11 cellular contexts compared by ENCODE assay signal in genomic region chr3:72960812-72961518, GRCh38. TPM values are rescaled to one million over a fixed set of nuclear protein-coding genes. Genes with fewer than 3 reads are reported as not detected.
DNase-seq lines count a peak whose midpoint lies in the region; ATAC-seq, FAIRE-seq and TF ChIP-seq lines count a peak whose summit lies in the region.
"Had no signal": no experiment of that assay in that cellular context is flagged by ENCODE, and none has a peak within 500 bp of the region (broad histone marks: within the 10 kb centered on the region; RNA-seq: fewer than 3 reads in every experiment).

No MANE protein-coding gene starts in this region.

- H3K4me3 ChIP-seq in right atrium auricular region = no peak overlapping the region

- ATAC-seq in activated T-cell treated with anti-CD3 and anti-CD28 coated beads, Interleukin-2, amount 50 U/mL, for 72 hours (replicated peaks in 1 of 2) = peak; percentile 54 to 59
- no peak for ATAC-seq in natural killer cell treated with Interleukin-12 subunit alpha and Interleukin-12 subunit beta and Interleukin-15 and Interleukin-18, amount 100 ng/mL, for 72 hours

- peaks cover 33% of the 10 kb centered on the region for H3K4me1 Mint-ChIP-seq in activated naive CD4-positive, alpha-beta T cell treated with anti-CD3 and anti-CD28 coated beads, Interleukin-2, amount 50 U/mL, for 24 hours
- peaks cover 39% of the 10 kb centered on the region for H3K4me1 Mint-ChIP-seq in activated T-cell treated with anti-CD3 and anti-CD28 coated beads, Interleukin-2, amount 50 U/mL, for 72 hours (ENCODE audit: low read depth)
- peaks cover 7 to 17% of the 10 kb centered on the region in 2 donors for H3K4me1 Mint-ChIP-seq in natural killer cell treated with Interleukin-12 subunit alpha and Interleukin-12 subunit beta and Interleukin-15 and Interleukin-18, amount 100 ng/mL, for 72 hours (ENCODE audit: low read depth in 2 of 2)

- H3K4me3 Mint-ChIP-seq in activated naive CD4-positive, alpha-beta T cell treated with anti-CD3 and anti-CD28 coated beads, Interleukin-2, amount 50 U/mL, for 24 hours = no peak overlapping the region
- peak overlapping the region; percentile 23 to 37 for H3K4me3 Mint-ChIP-seq in activated T-cell treated with anti-CD3 and anti-CD28 coated beads, Interleukin-2, amount 50 U/mL, for 72 hours
- H3K4me3 Mint-ChIP-seq in natural killer cell treated with Interleukin-12 subunit alpha and Interleukin-12 subunit beta and Interleukin-15 and Interleukin-18, amount 100 ng/mL, for 72 hours = no peak overlapping the region
- H3K4me3 Mint-ChIP-seq: memory B cell had no signal

- no peak for DNase-seq in activated naive CD4-positive, alpha-beta T cell (lab: John Stamatoyannopoulos, UW)
- peak; percentile 25 to 28 for DNase-seq in activated T-cell treated with anti-CD3 and anti-CD28 coated beads, Interleukin-2, amount 50 U/mL, for 72 hours
- peak; percentile 79 for DNase-seq in right atrium auricular region (ENCODE audit: low spot score)
- DNase-seq in superior temporal gyrus (ENCODE audit: extremely low spot score) = peak; percentile 69
- no peak for DNase-seq in C1 segment of cervical spinal cord (lab: John Stamatoyannopoulos, UW)
- DNase-seq in natural killer cell treated with Interleukin-12 subunit alpha and Interleukin-12 subunit beta and Interleukin-15 and Interleukin-18, amount 100 ng/mL, for 72 hours (ENCODE audit: low spot score) = no peak
- no peak for DNase-seq in urothelium cell line (ENCODE audit: low spot score)
- DNase-seq: DMS 273 treated with DMSO at 0.1 percent for 48 hours had no signal

- no peaks in the 10 kb centered on the region for H3K27me3 Mint-ChIP-seq in activated naive CD4-positive, alpha-beta T cell treated with anti-CD3 and anti-CD28 coated beads, Interleukin-2, amount 50 U/mL, for 24 hours
- H3K27me3 Mint-ChIP-seq in activated T-cell treated with anti-CD3 and anti-CD28 coated beads, Interleukin-2, amount 50 U/mL, for 72 hours (ENCODE audit: low read depth) = no peaks in the 10 kb centered on the region
- peaks cover 8% of the 10 kb centered on the region in 2 donors for H3K27me3 Mint-ChIP-seq in natural killer cell treated with Interleukin-12 subunit alpha and Interleukin-12 subunit beta and Interleukin-15 and Interleukin-18, amount 100 ng/mL, for 72 hours

- H3K36me3 ChIP-seq in right atrium auricular region = no peaks in the 10 kb centered on the region

- no peaks in the 10 kb centered on the region for H3K27me3 ChIP-seq in right atrium auricular region

- peaks cover 0 to 56% of the 10 kb centered on the region in 2 donors for H3K4me1 ChIP-seq in right atrium auricular region

- H3K9me3 ChIP-seq in right atrium auricular region = no peaks in the 10 kb centered on the region

- FAIRE-seq in urothelium cell line (lab: Jason Lieb, UNC) = no peak
- FAIRE-seq: astrocyte had no signal

- peak overlapping the region; percentile 66 to 89 for H3K27ac ChIP-seq in right atrium auricular region

- H3K9me3 Mint-ChIP-seq in activated naive CD4-positive, alpha-beta T cell treated with anti-CD3 and anti-CD28 coated beads, Interleukin-2, amount 50 U/mL, for 24 hours = no peaks in the 10 kb centered on the region
- H3K9me3 Mint-ChIP-seq in activated T-cell treated with anti-CD3 and anti-CD28 coated beads, Interleukin-2, amount 50 U/mL, for 72 hours = no peaks in the 10 kb centered on the region
- H3K9me3 Mint-ChIP-seq in natural killer cell treated with Interleukin-12 subunit alpha and Interleukin-12 subunit beta and Interleukin-15 and Interleukin-18, amount 100 ng/mL, for 72 hours = no peaks in the 10 kb centered on the region
- H3K9me3 Mint-ChIP-seq: memory B cell had no signal

- H3K27ac Mint-ChIP-seq in activated naive CD4-positive, alpha-beta T cell treated with anti-CD3 and anti-CD28 coated beads, Interleukin-2, amount 50 U/mL, for 24 hours = peak overlapping the region; percentile 63
- peak overlapping the region; percentile 2 for H3K27ac Mint-ChIP-seq in activated T-cell treated with anti-CD3 and anti-CD28 coated beads, Interleukin-2, amount 50 U/mL, for 72 hours
- no peak overlapping the region for H3K27ac Mint-ChIP-seq in natural killer cell treated with Interleukin-12 subunit alpha and Interleukin-12 subunit beta and Interleukin-15 and Interleukin-18, amount 100 ng/mL, for 72 hours
- H3K27ac Mint-ChIP-seq: memory B cell had no signal

- no peak for TF ChIP-seq CTCF in right atrium auricular region (IDR thresholded peaks at IDR 0.05)

- no peaks in the 10 kb centered on the region for H3K36me3 Mint-ChIP-seq in activated naive CD4-positive, alpha-beta T cell treated with anti-CD3 and anti-CD28 coated beads, Interleukin-2, amount 50 U/mL, for 24 hours
- no peaks in the 10 kb centered on the region for H3K36me3 Mint-ChIP-seq in activated T-cell treated with anti-CD3 and anti-CD28 coated beads, Interleukin-2, amount 50 U/mL, for 72 hours (ENCODE audit: insufficient read depth in 2 of 2)
- no peaks in the 10 kb centered on the region for H3K36me3 Mint-ChIP-seq in natural killer cell treated with Interleukin-12 subunit alpha and Interleukin-12 subunit beta and Interleukin-15 and Interleukin-18, amount 100 ng/mL, for 72 hours
- H3K36me3 Mint-ChIP-seq: memory B cell had no signal

RNA-seq across cellular contexts. Expression of gene PPP4R2, which starts 35.6 kb away (rescaled TPM):
- 100 to 1,000 TPM in 1 of 2 donors, 10 to 100 TPM in 1; 99.5 to 101 TPM for total RNA-seq in activated T-cell treated with anti-CD3 and anti-CD28 coated beads, Interleukin-2, amount 50 U/mL, for 72 hours
- total RNA-seq in right atrium auricular region = 10 to 100 TPM; 30.8 to 31.6 TPM
- total RNA-seq in natural killer cell treated with Interleukin-12 subunit alpha and Interleukin-12 subunit beta and Interleukin-15 and Interleukin-18, amount 100 ng/mL, for 72 hours = 100 to 1,000 TPM; 126 to 128 TPM

Comparison
In these comparisons a context has a peak if more than half of its experiments do, and no peak if none do; other contexts are left out.
1. H3K27ac Mint-ChIP-seq: peak in activated naive CD4-positive, alpha-beta T cell treated with anti-CD3 and anti-CD28 coated beads, Interleukin-2, amount 50 U/mL, for 24 hours (single experiment) and activated T-cell treated with anti-CD3 and anti-CD28 coated beads, Interleukin-2, amount 50 U/mL, for 72 hours (single experiment); none in natural killer cell treated with Interleukin-12 subunit alpha and Interleukin-12 subunit beta and Interleukin-15 and Interleukin-18, amount 100 ng/mL, for 72 hours (0 of 2).
2. H3K4me3 Mint-ChIP-seq: peak in activated T-cell treated with anti-CD3 and anti-CD28 coated beads, Interleukin-2, amount 50 U/mL, for 72 hours (2 of 2); none in activated naive CD4-positive, alpha-beta T cell treated with anti-CD3 and anti-CD28 coated beads, Interleukin-2, amount 50 U/mL, for 24 hours (single experiment) and natural killer cell treated with Interleukin-12 subunit alpha and Interleukin-12 subunit beta and Interleukin-15 and Interleukin-18, amount 100 ng/mL, for 72 hours (single experiment).
3. DNase-seq: peak in activated T-cell treated with anti-CD3 and anti-CD28 coated beads, Interleukin-2, amount 50 U/mL, for 72 hours (2 of 2), right atrium auricular region (single experiment) and superior temporal gyrus (single experiment); none in activated naive CD4-positive, alpha-beta T cell (0 of 4), C1 segment of cervical spinal cord (0 of 14), natural killer cell treated with Interleukin-12 subunit alpha and Interleukin-12 subunit beta and Interleukin-15 and Interleukin-18, amount 100 ng/mL, for 72 hours (single experiment) and urothelium cell line (single experiment).
4. ATAC-seq: peak in activated T-cell treated with anti-CD3 and anti-CD28 coated beads, Interleukin-2, amount 50 U/mL, for 72 hours (2 of 2); none in natural killer cell treated with Interleukin-12 subunit alpha and Interleukin-12 subunit beta and Interleukin-15 and Interleukin-18, amount 100 ng/mL, for 72 hours (0 of 2).